ENCODE assay signal across 6 cellular contexts in genomic region chr17:4704574-4704907, GRCh38. TPM values are rescaled to one million over a fixed set of nuclear protein-coding genes. Genes with fewer than 3 reads are reported as not detected.
DNase-seq lines count a peak whose midpoint lies in the region; ATAC-seq, FAIRE-seq and TF ChIP-seq lines count a peak whose summit lies in the region.
"Not testable (repeated sequence)": the region's sequence is repeated elsewhere in the genome, so short reads cannot be mapped to it uniquely, and the experiment has no call there.

No MANE protein-coding gene starts in this region.

- not testable (repeated sequence) for ATAC-seq in upper lobe of right lung

- not testable (repeated sequence) for H3K36me3 ChIP-seq in bronchial epithelial cell (ENCODE audit: control insufficient read depth, insufficient read depth, low read length); iPS DF 6.9 (ENCODE audit: control insufficient read depth, insufficient read depth, low read length); neutrophil; upper lobe of right lung

- peaks cover 19% of the 10 kb centered on the region; the same call in 1 of the 2 replicates for H3K79me2 ChIP-seq in H9 (ENCODE audit: insufficient read depth, low read length)

- not testable (repeated sequence) for H3K4ac ChIP-seq in H9 (ENCODE audit: low read depth, low read length)

- H3K23ac ChIP-seq in H9 (ENCODE audit: insufficient read length, low read depth, low read length): not testable (repeated sequence)

- DNase-seq in H9; bronchial epithelial cell (ENCODE audit: low read depth); iPS DF 6.9 (ENCODE audit: low read depth, low spot score); upper lobe of right lung: not testable (repeated sequence)

- peaks cover 40 to 49% of the 10 kb centered on the region in 2 experiments for H3K4me1 Mint-ChIP-seq in H9

- H3K9me3 Mint-ChIP-seq in H9: not testable (repeated sequence)

- H4K8ac ChIP-seq in H9 (replicated peaks; ENCODE audit: insufficient read length, low read depth, low read length): not testable (repeated sequence)

- H3K27me3 Mint-ChIP-seq in H9 (ENCODE audit: low read depth): not testable (repeated sequence)

- not testable (repeated sequence) for H2BK15ac ChIP-seq in H9 (ENCODE audit: low read depth, low read length)

- intact Hi-C loops in upper lobe of right lung (cut with DNase I): not testable (repeated sequence)

- H3K56ac ChIP-seq in H9 (ENCODE audit: insufficient read length, low read depth, low read length): not testable (repeated sequence)

- FAIRE-seq in bronchial epithelial cell (lab: Jason Lieb, UNC): not testable (repeated sequence)

- H2AFZ ChIP-seq in H9 (ENCODE audit: low read length): not testable (repeated sequence)

- H3T11ph ChIP-seq in H9 (ENCODE audit: low read length): not testable (repeated sequence)

- H3K79me1 ChIP-seq in H9 (ENCODE audit: insufficient read depth, low read depth, low read length, poor library complexity, severe bottlenecking): peaks cover 19% of the 10 kb centered on the region

- not testable (repeated sequence) for H2BK5ac ChIP-seq in H9 (ENCODE audit: insufficient read length, low read length)

- not testable (repeated sequence) for H3K27me3 ChIP-seq in H9 (ENCODE audit: insufficient read depth, low read length); bronchial epithelial cell (ENCODE audit: control insufficient read depth, insufficient read depth, low read length); iPS DF 6.9 (ENCODE audit: control insufficient read depth, insufficient read depth, low read length); neutrophil; upper lobe of right lung

- not testable (repeated sequence) for H3K27ac ChIP-seq in H9 (ENCODE audit: insufficient read length, low read depth, low read length); iPS DF 6.9 (ENCODE audit: low read length); neutrophil
- H3K27ac ChIP-seq in VCaP (peak overlapping the region; percentile 73), upper lobe of right lung (peak overlapping the region; percentile 75)

- H3K23me2 ChIP-seq in H9 (ENCODE audit: insufficient read length, low read depth, low read length, poor library complexity, severe bottlenecking): not testable (repeated sequence)

- not testable (repeated sequence) for H4K5ac ChIP-seq in H9 (ENCODE audit: insufficient read length, low read depth, low read length)

- H3K4me3 Mint-ChIP-seq in H9: peak overlapping the region; percentile 95

- not testable (repeated sequence) for H2BK20ac ChIP-seq in H9 (ENCODE audit: low read depth, low read length, poor library complexity, severe bottlenecking)

- H2BK12ac ChIP-seq in H9 (ENCODE audit: insufficient read length, low read depth, low read length): not testable (repeated sequence)

- H3K4me3 ChIP-seq in bronchial epithelial cell (ENCODE audit: low read depth, low read length) (peak overlapping the region; percentile 72), iPS DF 6.9 (ENCODE audit: low read length) (peak overlapping the region; percentile 77; the same call in 1 of the 2 replicates), neutrophil (ENCODE audit: low read depth in 1 of 2, low read length in 1 of 2) (peak overlapping the region; percentile 74 to 93), upper lobe of right lung (peak overlapping the region; percentile 95)

- H3K36me3 Mint-ChIP-seq in H9 (ENCODE audit: insufficient read depth in 1 of 3, low read depth in 3 of 3): not testable (repeated sequence)

- not testable (repeated sequence) for H3K14ac ChIP-seq in H9 (ENCODE audit: insufficient read depth, low read length)

- not testable (repeated sequence) for H2BK120ac ChIP-seq in H9 (ENCODE audit: low read depth, low read length, poor library complexity, severe bottlenecking)

- not testable (repeated sequence) for H3K4me1 ChIP-seq in H9 (ENCODE audit: insufficient read depth, low read length); iPS DF 6.9 (ENCODE audit: control insufficient read depth, insufficient read depth, low read length); upper lobe of right lung
- peaks cover 11 to 18% of the 10 kb centered on the region in 2 experiments for H3K4me1 ChIP-seq in neutrophil (ENCODE audit: control insufficient read depth in 1 of 2, insufficient read depth in 1 of 2, low read depth in 1 of 2, low read length in 1 of 2)

- peak overlapping the region; percentile 81 for H3K9ac ChIP-seq in H9 (ENCODE audit: extremely low read depth, insufficient read length, low read length)

- H2AK5ac ChIP-seq in H9 (ENCODE audit: insufficient read length, low read length): not testable (repeated sequence)

- H4K91ac ChIP-seq in H9 (ENCODE audit: insufficient read length, low read depth, low read length): not testable (repeated sequence)

- peak overlapping the region; percentile 99 for H3K4me2 ChIP-seq in H9 (ENCODE audit: insufficient read depth, insufficient read length, low read length)

- no CpG with 5 or more reads among the region's 14 CpGs for WGBS in H9 (ENCODE audit: extremely low coverage, insufficient read length, low lambda C conversion rate)
- no CpG with 5 or more reads among the region's 14 CpGs for WGBS in iPS DF 6.9 (ENCODE audit: insufficient coverage, insufficient read length)

- H3K9me3 ChIP-seq in H9 (ENCODE audit: control insufficient read depth, low read depth, low read length); iPS DF 6.9 (ENCODE audit: control insufficient read depth, insufficient read depth, low read length); neutrophil; upper lobe of right lung: not testable (repeated sequence)

- H3K27ac Mint-ChIP-seq in H9: peak overlapping the region; percentile 84 to 96 (median 95); a peak in 5 of 7 replicates

- TF ChIP-seq CTCF in H9 (conservative IDR thresholded peaks at IDR 0.05); VCaP (conservative IDR thresholded peaks at IDR 0.05); bronchial epithelial cell (IDR thresholded peaks at IDR 0.05; ENCODE audit: insufficient read depth, low read length, severe bottlenecking); neutrophil (IDR thresholded peaks at IDR 0.05); upper lobe of right lung (IDR thresholded peaks at IDR 0.05): not testable (repeated sequence)

- H4K20me1 ChIP-seq in H9 (ENCODE audit: control insufficient read depth, insufficient read depth, insufficient read length): not testable (repeated sequence)

- H3K18ac ChIP-seq in H9 (ENCODE audit: insufficient read length, low read depth, low read length): not testable (repeated sequence)

RNA-seq across cellular contexts. Expression of gene PELP1, which starts 0.6 kb away (rescaled TPM):
- 148 and 154 TPM in 2 replicates for total RNA-seq in H9 (2021)
- 11.8 and 13.7 TPM in 2 replicates for total RNA-seq in bronchial epithelial cell
- 39.0 TPM for total RNA-seq in upper lobe of right lung

RNA-seq across cellular contexts. Expression of gene ARRB2, which starts 5.9 kb away (rescaled TPM):
- total RNA-seq in H9 (2021): 75.3 and 81.1 TPM in 2 replicates
- 2.9 and 6.5 TPM in 2 replicates for total RNA-seq in bronchial epithelial cell
- 131 TPM for total RNA-seq in upper lobe of right lung

RNA-seq across cellular contexts. Expression of gene MED11, which starts 26.7 kb away (rescaled TPM):
- 17.5 and 19.5 TPM in 2 replicates for total RNA-seq in H9 (2021)
- total RNA-seq in bronchial epithelial cell: 10.5 and 16.5 TPM in 2 replicates
- 23.2 TPM for total RNA-seq in upper lobe of right lung

RNA-seq across cellular contexts. Expression of gene ZMYND15, which starts 35.1 kb away (rescaled TPM):
- total RNA-seq in H9 (2021) (0.42 and 0.44 TPM in 2 replicates), bronchial epithelial cell (under 0.01 and 0.38 TPM in 2 replicates), upper lobe of right lung (9.6 TPM)

RNA-seq across cellular contexts. Expression of gene CXCL16, which starts 35.2 kb away (rescaled TPM):
- total RNA-seq in H9 (2021) (4.2 and 4.5 TPM in 2 replicates), bronchial epithelial cell (9.2 and 12.7 TPM in 2 replicates), upper lobe of right lung (169 TPM)

Comparison
In these comparisons a context has a peak if more than half of its experiments do, and no peak if none do; other contexts are left out.
1. RNA of gene ARRB2, which starts 5.9 kb away (total RNA-seq): 131 TPM in upper lobe of right lung (single experiment) and 75.3 to 81.1 TPM in H9; 2.9 to 6.5 TPM in bronchial epithelial cell; every median in the first group is over 10 times any median in the second.
2. Peak in every context shown above with its lines, with median percentiles within 50 percentile points of each other: H3K4me3 ChIP-seq.